Comparison of ENCODE assay signal across 8 cellular contexts in the genomic region with DNA sequence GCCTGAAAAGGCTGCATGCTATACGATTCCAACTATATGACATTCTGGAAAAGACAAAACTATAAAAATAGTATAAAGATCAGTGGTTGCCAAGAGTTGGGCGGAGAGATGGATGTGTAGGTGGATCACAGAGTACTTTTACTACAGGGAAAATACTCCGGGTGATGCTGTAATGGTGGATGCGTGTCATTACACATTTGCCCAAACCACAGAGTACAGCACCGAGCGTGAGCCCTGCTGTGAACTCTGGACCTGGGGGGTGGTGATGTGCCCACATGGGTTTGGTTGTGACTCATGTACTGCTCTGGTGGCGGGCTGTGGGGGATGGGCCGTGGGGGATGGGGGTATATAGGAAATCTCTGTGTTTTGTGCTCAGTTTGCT.
DNase-seq lines count a peak whose midpoint lies in the region; ATAC-seq and TF ChIP-seq lines count a peak whose summit lies in the region.

No MANE protein-coding gene starts in this region.

- in situ Hi-C loops in KBM-7 (cut with MboI; ENCODE audit: low pct_unique_long_range_greater_than_20kb, low sequenced_read_pairs), result no loop called here

- no peak overlapping the region for H3K4me3 ChIP-seq in epithelial cell of esophagus (ENCODE audit: low read length)

- peak; percentile 62 for ATAC-seq in HG03045 (IDR thresholded peaks at IDR 0.05; ENCODE audit: unreplicated experiment)
- no peak for ATAC-seq in HG03469 (IDR thresholded peaks at IDR 0.05; ENCODE audit: unreplicated experiment)

- peak; percentile 74 to 82 for DNase-seq in activated CD4-positive, alpha-beta T cell treated with anti-CD3 and anti-CD28 coated beads for 4 hours
- DNase-seq in epithelial cell of esophagus (ENCODE audit: low read depth), result peak; percentile 15
- peak; percentile 8 for DNase-seq in stimulated activated CD8-positive, alpha-beta memory T cell treated with anti-CD3 and anti-CD28 coated beads, Interleukin-15, amount 100 ng/mL, for 1 hour (ENCODE audit: low read depth)
- no peak for DNase-seq in KG1 (lab: John Stamatoyannopoulos, UW)
- DNase-seq in KBM-7, result no peak
- DNase-seq in NCI-H2107 treated with DMSO at 0.1 percent for 48 hours (lab: John Stamatoyannopoulos, UW; ENCODE audit: unreplicated experiment), result no peak

- no peak for TF ChIP-seq CTCF in epithelial cell of esophagus (IDR thresholded peaks at IDR 0.05; ENCODE audit: insufficient read depth, low read depth, low read length, missing control alignments)

Comparison
In these comparisons a context has a peak if more than half of its experiments do, and no peak if none do; other contexts are left out.
1. DNase-seq: peak in activated CD4-positive, alpha-beta T cell treated with anti-CD3 and anti-CD28 coated beads for 4 hours (2 of 2), epithelial cell of esophagus (single experiment) and stimulated activated CD8-positive, alpha-beta memory T cell treated with anti-CD3 and anti-CD28 coated beads, Interleukin-15, amount 100 ng/mL, for 1 hour (single experiment); none in KG1 (single experiment), KBM-7 (single experiment) and NCI-H2107 treated with DMSO at 0.1 percent for 48 hours (single experiment).